28 cellular contexts compared by ENCODE assay signal in genomic region chr15:29204356-29204755, GRCh38.
"Had no signal": no experiment of that assay in that cellular context is flagged by ENCODE, and none has a peak within 500 bp of the region (broad histone marks: within the 10 kb centered on the region; RNA-seq: fewer than 3 reads in every experiment).

No MANE protein-coding gene starts in this region.

- ATAC-seq: stimulated activated effector memory CD8-positive, alpha-beta T cell treated with anti-CD3 and anti-CD28 coated beads, Interleukin-12 subunit alpha, Interleukin-12 subunit beta, amount 100 ng/mL, for 72 hours; stimulated activated memory B cell treated with anti-CD40 and anti-IgM and Interleukin-4, amounts not matched to agents 10 μg/mL and 1 μg/mL and 100 μg/mL, for 72 hours; stimulated activated naive B cell treated with anti-CD40 and anti-IgM and Interleukin-4, amounts not matched to agents 10 μg/mL and 1 μg/mL and 100 μg/mL, for 72 hours; stimulated activated naive CD8-positive, alpha-beta T cell treated with anti-CD3 and anti-CD28 coated beads, Interleukin-15, amount 100 ng/mL, for 72 hours; stimulated activated naive CD8-positive, alpha-beta T cell treated with anti-CD3 and anti-CD28 coated beads, Interleukin-15, Interleukin-2, amounts not matched to agents 100 U/mL and 50 U/mL, for 24 hours; upper lobe of right lung had no signal

- H3K4me3 Mint-ChIP-seq: stimulated activated effector memory CD8-positive, alpha-beta T cell treated with anti-CD3 and anti-CD28 coated beads, Interleukin-12 subunit alpha, Interleukin-12 subunit beta, amount 100 ng/mL, for 72 hours; stimulated activated memory B cell treated with anti-CD40 and anti-IgM and Interleukin-4, amounts not matched to agents 10 μg/mL and 1 μg/mL and 100 μg/mL, for 72 hours; stimulated activated naive B cell treated with anti-CD40 and anti-IgM and Interleukin-4, amounts not matched to agents 10 μg/mL and 1 μg/mL and 100 μg/mL, for 72 hours; stimulated activated naive CD8-positive, alpha-beta T cell treated with anti-CD3 and anti-CD28 coated beads, Interleukin-15, amount 100 ng/mL, for 72 hours; stimulated activated naive CD8-positive, alpha-beta T cell treated with anti-CD3 and anti-CD28 coated beads, Interleukin-15, Interleukin-2, amounts not matched to agents 100 ng/mL and 50 ng/mL, for 24 hours; type B pancreatic cell had no signal

- H3K4me1 Mint-ChIP-seq: stimulated activated effector memory CD8-positive, alpha-beta T cell treated with anti-CD3 and anti-CD28 coated beads, Interleukin-12 subunit alpha, Interleukin-12 subunit beta, amount 100 ng/mL, for 72 hours; stimulated activated memory B cell treated with anti-CD40 and anti-IgM and Interleukin-4, amounts not matched to agents 10 μg/mL and 1 μg/mL and 100 μg/mL, for 72 hours; stimulated activated naive B cell treated with anti-CD40 and anti-IgM and Interleukin-4, amounts not matched to agents 10 μg/mL and 1 μg/mL and 100 μg/mL, for 72 hours; stimulated activated naive CD8-positive, alpha-beta T cell treated with anti-CD3 and anti-CD28 coated beads, Interleukin-15, amount 100 ng/mL, for 72 hours had no signal

- H3K36me3 Mint-ChIP-seq: stimulated activated effector memory CD8-positive, alpha-beta T cell treated with anti-CD3 and anti-CD28 coated beads, Interleukin-12 subunit alpha, Interleukin-12 subunit beta, amount 100 ng/mL, for 72 hours; stimulated activated memory B cell treated with anti-CD40 and anti-IgM and Interleukin-4, amounts not matched to agents 10 μg/mL and 1 μg/mL and 100 μg/mL, for 72 hours; stimulated activated naive B cell treated with anti-CD40 and anti-IgM and Interleukin-4, amounts not matched to agents 10 μg/mL and 1 μg/mL and 100 μg/mL, for 72 hours; type B pancreatic cell had no signal

- H3K4me1 ChIP-seq: stomach, suprapubic skin, thyroid gland, tibial artery, tibial nerve, transverse colon, upper lobe of left lung, upper lobe of right lung, uterus, vagina had no signal

- H3K27me3 ChIP-seq: suprapubic skin, testis, thyroid gland, tibial artery, tibial nerve, transverse colon, upper lobe of left lung, upper lobe of right lung, uterus, vagina had no signal

- H3K27ac ChIP-seq: stomach, suprapubic skin, testis, thoracic aorta, thyroid gland, tibial artery, tibial nerve, transverse colon, upper lobe of left lung, upper lobe of right lung, uterus, vagina had no signal

- H3K36me3 ChIP-seq: stomach, suprapubic skin, thoracic aorta, thyroid gland, tibial artery, tibial nerve, transverse colon, upper lobe of left lung, upper lobe of right lung, uterus, vagina had no signal

- H3K9me3 ChIP-seq: suprapubic skin, testis, thoracic aorta, thyroid gland, tibial artery, transverse colon, upper lobe of left lung, upper lobe of right lung, uterus, vagina had no signal

- H3K27ac Mint-ChIP-seq: stimulated activated effector memory CD8-positive, alpha-beta T cell treated with anti-CD3 and anti-CD28 coated beads, Interleukin-12 subunit alpha, Interleukin-12 subunit beta, amount 100 ng/mL, for 72 hours; stimulated activated memory B cell treated with anti-CD40 and anti-IgM and Interleukin-4, amounts not matched to agents 10 μg/mL and 1 μg/mL and 100 μg/mL, for 72 hours; stimulated activated naive B cell treated with anti-CD40 and anti-IgM and Interleukin-4, amounts not matched to agents 10 μg/mL and 1 μg/mL and 100 μg/mL, for 72 hours; stimulated activated naive CD8-positive, alpha-beta T cell treated with anti-CD3 and anti-CD28 coated beads, Interleukin-15, amount 100 ng/mL, for 72 hours; stimulated activated naive CD8-positive, alpha-beta T cell treated with anti-CD3 and anti-CD28 coated beads, Interleukin-15, Interleukin-2, amounts not matched to agents 100 ng/mL and 50 ng/mL, for 24 hours; type B pancreatic cell had no signal

- H3K9me3 Mint-ChIP-seq: stimulated activated effector memory CD8-positive, alpha-beta T cell treated with anti-CD3 and anti-CD28 coated beads, Interleukin-12 subunit alpha, Interleukin-12 subunit beta, amount 100 ng/mL, for 72 hours; stimulated activated memory B cell treated with anti-CD40 and anti-IgM and Interleukin-4, amounts not matched to agents 10 μg/mL and 1 μg/mL and 100 μg/mL, for 72 hours; stimulated activated naive CD8-positive, alpha-beta T cell treated with anti-CD3 and anti-CD28 coated beads, Interleukin-15, amount 100 ng/mL, for 72 hours; stimulated activated naive CD8-positive, alpha-beta T cell treated with anti-CD3 and anti-CD28 coated beads, Interleukin-15, Interleukin-2, amounts not matched to agents 100 ng/mL and 50 ng/mL, for 24 hours; type B pancreatic cell had no signal

- H3K4me3 ChIP-seq: stomach, suprapubic skin, testis, thoracic aorta, thyroid gland, tibial artery, tibial nerve, transverse colon, upper lobe of left lung, upper lobe of right lung, uterus, vagina had no signal

- FAIRE-seq: urothelium cell line had no signal

- DNase-seq: stimulated activated CD4-positive, alpha-beta T cell treated with anti-CD3 and anti-CD28 coated beads, Interleukin-2, amount 100 ng/mL, for 48 hours; stimulated activated CD4-positive, alpha-beta T cell treated with anti-CD3 and anti-CD28 coated beads, Interleukin-4, amount 100 ng/mL, for 1 hour; stimulated activated CD4-positive, alpha-beta T cell treated with anti-CD3 and anti-CD28 coated beads, Interleukin-4, amount 100 ng/mL, for 24 hours; stimulated activated CD4-positive, alpha-beta T cell treated with anti-CD3 and anti-CD28 coated beads, Interleukin-4, amount 100 ng/mL, for 4 hours; stimulated activated CD8-positive, alpha-beta memory T cell treated with anti-CD3 and anti-CD28 coated beads, Interleukin-4, amount 100 ng/mL, for 48 hours; stimulated activated naive B cell treated with anti-CD40 and anti-IgM and Interleukin-4, amounts not matched to agents 10 μg/mL and 1 μg/mL and 100 μg/mL, for 72 hours; stimulated activated naive CD4-positive, alpha-beta T cell; stimulated activated naive CD4-positive, alpha-beta T cell treated with Interleukin-2 at 50 U/mL for 16 hours; stimulated activated naive CD8-positive, alpha-beta T cell treated with anti-CD3 and anti-CD28 coated beads, Interleukin-15, amount 100 ng/mL, for 72 hours; stimulated activated naive CD8-positive, alpha-beta T cell treated with anti-CD3 and anti-CD28 coated beads, Interleukin-15, Interleukin-2, amounts not matched to agents 100 U/mL and 50 U/mL, for 24 hours; stomach; substantia nigra; testis; thyroid gland; tibial artery; transverse colon; upper lobe of left lung; upper lobe of right lung; uterus had no signal
